In genomic region chr12:56988207-56988739, GRCh38 we compare ENCODE assay signal across 2 cellular contexts.
A peak's percentile ranks its signal among the peaks of the same experiment; 100 is the strongest.
TF ChIP-seq lines count a peak whose summit lies in the region.

No MANE protein-coding gene starts in this region.

TF ChIP-seq in liver, 16 proteins besides CTCF, POLR2A, EP300 and RAD21:
- no peak for TF ChIP-seq TAF1 (conservative IDR thresholded peaks at IDR 0.05)
- TF ChIP-seq ZBTB33 (IDR thresholded peaks at IDR 0.05) = no peak
- TF ChIP-seq HNF4A (conservative IDR thresholded peaks at IDR 0.05) = no peak
- TF ChIP-seq EGR1 (IDR thresholded peaks at IDR 0.05; ENCODE audit: low read depth in 2 of 2) = peak in 1 of 2 donors; percentile 20
- TF ChIP-seq FOXA1 (IDR thresholded peaks at IDR 0.05) = no peak
- TF ChIP-seq SP1 (IDR thresholded peaks at IDR 0.05) = no peak
- no peak for TF ChIP-seq REST (IDR thresholded peaks at IDR 0.05)
- TF ChIP-seq RXRA (IDR thresholded peaks at IDR 0.05) = no peak
- no peak for TF ChIP-seq GABPA (IDR thresholded peaks at IDR 0.05 in 1 of 2, conservative IDR thresholded peaks at IDR 0.05 in 1 of 2)
- peak; percentile 31 for TF ChIP-seq MAX (IDR thresholded peaks at IDR 0.05)
- TF ChIP-seq YY1 (IDR thresholded peaks at IDR 0.05) = no peak
- TF ChIP-seq JUND (IDR thresholded peaks at IDR 0.05) = no peak
- no peak for TF ChIP-seq HNF4G (IDR thresholded peaks at IDR 0.05)
- TF ChIP-seq ATF3 (IDR thresholded peaks at IDR 0.05) = no peak
- no peak for TF ChIP-seq FOXA2 (IDR thresholded peaks at IDR 0.05)
- TF ChIP-seq NR2F2 (IDR thresholded peaks at IDR 0.05) = peak; percentile 54

TF ChIP-seq in HepG2, 621 proteins besides CTCF, POLR2A, EP300 and RAD21:
- no peak for TF ChIP-seq SNAI1 (CRISPR knock-in tag; IDR thresholded peaks at IDR 0.05; ENCODE audit: borderline replicate concordance)
- TF ChIP-seq ZFY (CRISPR knock-in tag; IDR thresholded peaks at IDR 0.05) = no peak
- TF ChIP-seq NR3C1 (CRISPR knock-in tag; IDR thresholded peaks at IDR 0.05) = no peak
- no peak for TF ChIP-seq ZBTB2 (CRISPR knock-in tag; IDR thresholded peaks at IDR 0.05; ENCODE audit: low read depth)
- no peak for TF ChIP-seq TMF1 (CRISPR knock-in tag; IDR thresholded peaks at IDR 0.05; ENCODE audit: low read depth)
